ENCODE assay signal across 22 cellular contexts in genomic region chr1:238517710-238518109, GRCh38.
"Had no signal": no experiment of that assay in that cellular context is flagged by ENCODE, and none has a peak within 500 bp of the region (broad histone marks: within the 10 kb centered on the region; RNA-seq: fewer than 3 reads in every experiment).

No MANE protein-coding gene starts in this region.

- H3K4me3 Mint-ChIP-seq: mesothelial cell of epicardium; naive B cell; naive thymus-derived CD8-positive, alpha-beta T cell had no signal

- FAIRE-seq: endothelial cell of umbilical vein, keratinocyte had no signal

- H3K4me1 Mint-ChIP-seq: mesothelial cell of epicardium; naive B cell; naive thymus-derived CD8-positive, alpha-beta T cell had no signal

- DNase-seq: dermis blood vessel endothelial cell; dorsolateral prefrontal cortex; effector CD4-positive, alpha-beta T cell; effector memory CD4-positive, alpha-beta T cell; foreskin keratinocyte; glutamatergic neuron; head of caudate nucleus; heart right ventricle; hippocampal formation; left cardiac atrium; left lung; left ventricle myocardium superior; lower lobe of right lung; mesenchymal stem cell; mucosa of descending colon; naive B cell; naive thymus-derived CD8-positive, alpha-beta T cell had no signal

- ATAC-seq: foreskin keratinocyte; heart right ventricle; left cardiac atrium; left lung; left ventricle myocardium superior; lower lobe of right lung; mucosa of descending colon; naive thymus-derived CD8-positive, alpha-beta T cell had no signal

- H3K4me3 ChIP-seq: coronary artery, dorsolateral prefrontal cortex, esophagus muscularis mucosa, heart right ventricle, left lung, lower lobe of right lung, mucosa of descending colon had no signal

- H3K36me3 ChIP-seq: esophagus muscularis mucosa, heart right ventricle, left lung, lower lobe of right lung had no signal

- H3K27ac ChIP-seq: coronary artery, dorsolateral prefrontal cortex, esophagus muscularis mucosa, foreskin keratinocyte, heart right ventricle, left lung, lower lobe of right lung had no signal

- H3K27ac Mint-ChIP-seq: mesothelial cell of epicardium; naive B cell; naive thymus-derived CD8-positive, alpha-beta T cell had no signal

- H3K36me3 Mint-ChIP-seq: mesothelial cell of epicardium; naive B cell; naive thymus-derived CD8-positive, alpha-beta T cell had no signal

- H3K27me3 ChIP-seq: dorsolateral prefrontal cortex, esophagus muscularis mucosa, foreskin keratinocyte, heart right ventricle, left lung had no signal

- H3K27me3 Mint-ChIP-seq: naive B cell; naive thymus-derived CD8-positive, alpha-beta T cell had no signal

- H3K4me1 ChIP-seq: esophagus muscularis mucosa, foreskin keratinocyte, heart right ventricle, left lung, lower lobe of right lung had no signal
